In the genomic region with DNA sequence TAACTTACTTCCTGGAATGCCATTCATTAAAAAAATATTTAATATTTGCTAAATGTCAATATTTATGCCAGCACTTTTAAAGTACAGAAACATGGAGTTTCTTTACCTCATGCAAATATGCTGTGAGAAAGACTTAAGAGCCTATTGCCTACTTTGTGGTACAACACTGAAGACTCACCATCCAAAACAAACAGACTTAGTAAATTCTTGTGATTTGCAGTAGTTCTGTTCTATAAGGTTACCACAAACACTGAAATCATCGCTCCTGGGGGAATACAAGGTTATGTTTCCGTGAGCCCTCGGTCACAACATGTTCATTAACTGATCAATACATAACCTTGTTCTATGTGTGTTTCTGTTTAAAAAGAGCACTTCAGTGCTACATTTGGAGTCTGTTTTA, we compare ENCODE assay signal across 14 cellular contexts.
DNase-seq lines count a peak whose midpoint lies in the region; ATAC-seq and TF ChIP-seq lines count a peak whose summit lies in the region.
"Had no signal": no experiment of that assay in that cellular context is flagged by ENCODE, and none has a peak within 500 bp of the region (broad histone marks: within the 10 kb centered on the region; RNA-seq: fewer than 3 reads in every experiment).

No MANE protein-coding gene starts in this region.

- TF ChIP-seq POLR2A in gastrocnemius medialis (IDR thresholded peaks at IDR 0.05), result no peak

- H2BK120ac ChIP-seq in H9 (ENCODE audit: low read depth, low read length, poor library complexity, severe bottlenecking), result no peak overlapping the region

- no peak overlapping the region for H3K18ac ChIP-seq in H9 (ENCODE audit: insufficient read length, low read depth, low read length)

- no peak overlapping the region for H3K23ac ChIP-seq in H9 (ENCODE audit: insufficient read length, low read depth, low read length)

- H3K4me1 ChIP-seq in adipocyte (ENCODE audit: control insufficient read depth, insufficient read depth, low read length) (peaks cover 3% of the 10 kb centered on the region), gastrocnemius medialis (peaks cover 0 to 7% of the 10 kb centered on the region in 2 donors), H9 (ENCODE audit: insufficient read depth, low read length) (no peaks in the 10 kb centered on the region)

- H3K36me3 Mint-ChIP-seq in natural killer cell treated with Interleukin-12 subunit alpha and Interleukin-12 subunit beta and Interleukin-15 and Interleukin-18, amount 100 ng/mL, for 72 hours, result peaks cover 12% of the 10 kb centered on the region
- H3K36me3 Mint-ChIP-seq in natural killer cell (no peaks in the 10 kb centered on the region), H9 (ENCODE audit: insufficient read depth in 1 of 3, low read depth in 3 of 3) (peaks cover 0 to 22% (median 13%) of the 10 kb centered on the region in 3 experiments; a peak in 5 of 7 replicates)
- H3K36me3 Mint-ChIP-seq in stimulated activated memory B cell treated with anti-CD40 and anti-IgM and Interleukin-4, amounts not matched to agents 10 μg/mL and 1 μg/mL and 100 μg/mL, for 72 hours, result peaks cover 25% of the 10 kb centered on the region

- H4K8ac ChIP-seq in H9 (replicated peaks; ENCODE audit: insufficient read length, low read depth, low read length), result no peak overlapping the region

- H3K56ac ChIP-seq in H9 (ENCODE audit: insufficient read length, low read depth, low read length), result no peak overlapping the region

- no peak overlapping the region for H2AFZ ChIP-seq in H9 (ENCODE audit: low read length)
- H2AFZ ChIP-seq: PC-9 had no signal

- no peak overlapping the region for H3T11ph ChIP-seq in H9 (ENCODE audit: low read length)

- peak overlapping the region; percentile 64 for H3K4me3 Mint-ChIP-seq in natural killer cell treated with Interleukin-12 subunit alpha and Interleukin-12 subunit beta and Interleukin-15 and Interleukin-18, amount 100 ng/mL, for 72 hours
- H3K4me3 Mint-ChIP-seq in natural killer cell (no peak overlapping the region), H9 (no peak overlapping the region)
- H3K4me3 Mint-ChIP-seq in stimulated activated memory B cell treated with anti-CD40 and anti-IgM and Interleukin-4, amounts not matched to agents 10 μg/mL and 1 μg/mL and 100 μg/mL, for 72 hours, result no peak overlapping the region

- H3K27ac Mint-ChIP-seq in natural killer cell treated with Interleukin-12 subunit alpha and Interleukin-12 subunit beta and Interleukin-15 and Interleukin-18, amount 100 ng/mL, for 72 hours, result peak overlapping the region in 1 of 2 donors; percentile 83
- H3K27ac Mint-ChIP-seq in natural killer cell (no peak overlapping the region), H9 (no peak overlapping the region)
- H3K27ac Mint-ChIP-seq in stimulated activated memory B cell treated with anti-CD40 and anti-IgM and Interleukin-4, amounts not matched to agents 10 μg/mL and 1 μg/mL and 100 μg/mL, for 72 hours, result peak overlapping the region; percentile 24

- H2AK5ac ChIP-seq in H9 (ENCODE audit: insufficient read length, low read length), result no peak overlapping the region

- no peaks in the 10 kb centered on the region for H4K20me1 ChIP-seq in H9 (ENCODE audit: control insufficient read depth, insufficient read depth, insufficient read length)

- no peak overlapping the region for H2BK12ac ChIP-seq in H9 (ENCODE audit: insufficient read length, low read depth, low read length)

- no peak overlapping the region for H3K14ac ChIP-seq in H9 (ENCODE audit: insufficient read depth, low read length)

- no peak for DNase-seq in natural killer cell treated with Interleukin-12 subunit alpha and Interleukin-12 subunit beta and Interleukin-15 and Interleukin-18, amount 100 ng/mL, for 72 hours (ENCODE audit: low spot score)
- DNase-seq in natural killer cell (no peak), adipocyte (ENCODE audit: low read depth) (peak; percentile 40), gastrocnemius medialis (no peak), H9 (no peak)
- DNase-seq: DMS53; mesenchymal stem cell; MV-4-11; NCI-H226; PC-9; stimulated activated naive CD4-positive, alpha-beta T cell had no signal

- no peak overlapping the region for H4K5ac ChIP-seq in H9 (ENCODE audit: insufficient read length, low read depth, low read length)

- no peaks in the 10 kb centered on the region for H3K23me2 ChIP-seq in H9 (ENCODE audit: insufficient read length, low read depth, low read length, poor library complexity, severe bottlenecking)

- H3K4me2 ChIP-seq in H9 (ENCODE audit: insufficient read depth, insufficient read length, low read length), result no peak overlapping the region
- H3K4me2 ChIP-seq: PC-9 had no signal

- H3K9me3 Mint-ChIP-seq in natural killer cell treated with Interleukin-12 subunit alpha and Interleukin-12 subunit beta and Interleukin-15 and Interleukin-18, amount 100 ng/mL, for 72 hours, result no peaks in the 10 kb centered on the region
- H3K9me3 Mint-ChIP-seq in natural killer cell (no peaks in the 10 kb centered on the region), H9 (no peaks in the 10 kb centered on the region)
- no peaks in the 10 kb centered on the region for H3K9me3 Mint-ChIP-seq in stimulated activated memory B cell treated with anti-CD40 and anti-IgM and Interleukin-4, amounts not matched to agents 10 μg/mL and 1 μg/mL and 100 μg/mL, for 72 hours

- H2BK5ac ChIP-seq in H9 (ENCODE audit: insufficient read length, low read length), result no peak overlapping the region

- ATAC-seq in natural killer cell treated with Interleukin-12 subunit alpha and Interleukin-12 subunit beta and Interleukin-15 and Interleukin-18, amount 100 ng/mL, for 72 hours, result peak in 1 of 2 donors; percentile 55
- no peak for ATAC-seq in natural killer cell
- peak; percentile 58 for ATAC-seq in HG03108 (IDR thresholded peaks at IDR 0.05; ENCODE audit: unreplicated experiment)
- ATAC-seq in stimulated activated memory B cell treated with anti-CD40 and anti-IgM and Interleukin-4, amounts not matched to agents 10 μg/mL and 1 μg/mL and 100 μg/mL, for 72 hours, result no peak
- ATAC-seq in gastrocnemius medialis, result no peak
- ATAC-seq in HG03520 (IDR thresholded peaks at IDR 0.05; ENCODE audit: unreplicated experiment), result no peak

- no peak overlapping the region for H3K4ac ChIP-seq in H9 (ENCODE audit: low read depth, low read length)

- WGBS in H9 (ENCODE audit: extremely low coverage, insufficient read length, low lambda C conversion rate), result no CpG with 5 or more reads among the region's 3 CpGs

- no peak overlapping the region for H4K91ac ChIP-seq in H9 (ENCODE audit: insufficient read length, low read depth, low read length)

- TF ChIP-seq CTCF in natural killer cell (IDR thresholded peaks at IDR 0.05) (no peak), gastrocnemius medialis (IDR thresholded peaks at IDR 0.05 in 4 of 5, conservative IDR thresholded peaks at IDR 0.05 in 1 of 5) (no peak), H9 (conservative IDR thresholded peaks at IDR 0.05) (no peak)

- H3K9me3 ChIP-seq in adipocyte (ENCODE audit: control insufficient read depth, low read length) (no peaks in the 10 kb centered on the region), gastrocnemius medialis (no peaks in the 10 kb centered on the region), H9 (ENCODE audit: control insufficient read depth, low read depth, low read length) (no peaks in the 10 kb centered on the region)

- no peak overlapping the region for H2BK15ac ChIP-seq in H9 (ENCODE audit: low read depth, low read length)

- H2BK20ac ChIP-seq in H9 (ENCODE audit: low read depth, low read length, poor library complexity, severe bottlenecking), result no peak overlapping the region

- H3K79me1 ChIP-seq in H9 (ENCODE audit: insufficient read depth, low read depth, low read length, poor library complexity, severe bottlenecking), result no peaks in the 10 kb centered on the region

- in situ Hi-C loops in gastrocnemius medialis (cut with MboI; ENCODE audit: low sequenced_read_pairs in 4 of 4), result no loop called here

- no peaks in the 10 kb centered on the region for H3K27me3 Mint-ChIP-seq in natural killer cell treated with Interleukin-12 subunit alpha and Interleukin-12 subunit beta and Interleukin-15 and Interleukin-18, amount 100 ng/mL, for 72 hours
- H3K27me3 Mint-ChIP-seq in natural killer cell (ENCODE audit: low read depth in 2 of 2) (no peaks in the 10 kb centered on the region), H9 (ENCODE audit: low read depth) (no peaks in the 10 kb centered on the region)
- no peaks in the 10 kb centered on the region for H3K27me3 Mint-ChIP-seq in stimulated activated memory B cell treated with anti-CD40 and anti-IgM and Interleukin-4, amounts not matched to agents 10 μg/mL and 1 μg/mL and 100 μg/mL, for 72 hours

- H3K4me3 ChIP-seq in adipocyte (ENCODE audit: low read length) (no peak overlapping the region), gastrocnemius medialis (no peak overlapping the region)
- H3K4me3 ChIP-seq: PC-9 had no signal

- peaks cover 10 to 44% of the 10 kb centered on the region in 2 donors for H3K4me1 Mint-ChIP-seq in natural killer cell treated with Interleukin-12 subunit alpha and Interleukin-12 subunit beta and Interleukin-15 and Interleukin-18, amount 100 ng/mL, for 72 hours (ENCODE audit: low read depth in 2 of 2)
- H3K4me1 Mint-ChIP-seq in natural killer cell, result peaks cover 17% of the 10 kb centered on the region in 2 donors
- peaks cover 19% of the 10 kb centered on the region for H3K4me1 Mint-ChIP-seq in stimulated activated memory B cell treated with anti-CD40 and anti-IgM and Interleukin-4, amounts not matched to agents 10 μg/mL and 1 μg/mL and 100 μg/mL, for 72 hours
- peaks cover 3 to 4% of the 10 kb centered on the region in 2 experiments; a peak in 3 of 4 replicates for H3K4me1 Mint-ChIP-seq in H9

- intact Hi-C loops in natural killer cell (cut with micrococcal nuclease) (no loop called here), gastrocnemius medialis (cut with DNase I; ENCODE audit: low total_unique reads) (no loop called here)

- H3K9ac ChIP-seq in adipocyte (ENCODE audit: low read length) (no peak overlapping the region), H9 (ENCODE audit: extremely low read depth, insufficient read length, low read length) (no peak overlapping the region)

- H3K79me2 ChIP-seq in H9 (ENCODE audit: insufficient read depth, low read length), result no peaks in the 10 kb centered on the region

- no peaks in the 10 kb centered on the region for H3K27me3 ChIP-seq in adipocyte (replicated peaks; ENCODE audit: control insufficient read depth, insufficient read depth, low read length)
- H3K27me3 ChIP-seq in gastrocnemius medialis, result no peaks in the 10 kb centered on the region
- H3K27me3 ChIP-seq in H9 (ENCODE audit: insufficient read depth, low read length), result no peaks in the 10 kb centered on the region

- H3K36me3 ChIP-seq in adipocyte (ENCODE audit: control insufficient read depth, insufficient read depth, low read length, severe bottlenecking) (peaks cover 16% of the 10 kb centered on the region), gastrocnemius medialis (peaks cover 0 to 15% of the 10 kb centered on the region in 2 donors)

- H3K27ac ChIP-seq in gastrocnemius medialis (no peak overlapping the region), H9 (ENCODE audit: insufficient read length, low read depth, low read length) (no peak overlapping the region)
- H3K27ac ChIP-seq: PC-9 had no signal
